Comparison of ENCODE assay signal across 20 cellular contexts in the genomic region with DNA sequence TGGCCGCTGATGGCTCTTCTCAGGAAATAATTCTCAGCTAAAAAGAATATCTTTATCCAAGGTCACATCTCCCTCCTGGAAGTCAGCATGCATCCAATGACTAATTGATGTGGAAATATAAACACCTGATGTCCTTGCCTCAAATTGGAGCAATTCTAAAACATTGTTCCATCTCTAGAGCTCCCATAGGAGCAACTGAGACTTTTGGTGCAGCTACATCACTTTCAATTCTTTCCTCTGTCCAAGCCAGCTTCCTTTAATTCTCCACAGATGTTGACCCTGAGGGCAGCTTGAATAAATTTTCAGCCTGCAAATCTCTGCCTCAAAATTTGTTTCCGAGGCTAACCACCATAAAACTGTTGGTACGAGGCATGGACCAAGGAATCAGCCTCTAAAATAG. TPM values are rescaled to one million over a fixed set of nuclear protein-coding genes. Genes with fewer than 3 reads are reported as not detected.
DNase-seq lines count a peak whose midpoint lies in the region; ATAC-seq and TF ChIP-seq lines count a peak whose summit lies in the region.
"Had no signal": no experiment of that assay in that cellular context is flagged by ENCODE, and none has a peak within 500 bp of the region (broad histone marks: within the 10 kb centered on the region; RNA-seq: fewer than 3 reads in every experiment).

No MANE protein-coding gene starts in this region.

- no peaks in the 10 kb centered on the region for H3K79me2 ChIP-seq in OCI-LY3 (ENCODE audit: low read length)

- no peak overlapping the region for H3K9ac ChIP-seq in OCI-LY3 (ENCODE audit: low read length)

- H3K36me3 ChIP-seq in OCI-LY3 (replicated peaks; ENCODE audit: low read depth, low read length), result no peaks in the 10 kb centered on the region
- no peaks in the 10 kb centered on the region for H3K36me3 ChIP-seq in transverse colon
- H3K36me3 ChIP-seq: HAP-1 had no signal

- intact Hi-C loops in sciatic nerve (cut with DNase I) (no loop called here), transverse colon (cut with DNase I; ENCODE audit: low total_unique reads) (no loop called here)

- H3K27me3 ChIP-seq in OCI-LY3 (ENCODE audit: low read depth, low read length) (no peaks in the 10 kb centered on the region), transverse colon (no peaks in the 10 kb centered on the region)

- no peak for TF ChIP-seq EP300 in transverse colon (IDR thresholded peaks at IDR 0.05; ENCODE audit: low read depth)

- no peak for TF ChIP-seq POLR2A in transverse colon (IDR thresholded peaks at IDR 0.05)

- no peak for TF ChIP-seq CTCF in OCI-LY3 (IDR thresholded peaks at IDR 0.05; ENCODE audit: low read depth, low read length)
- TF ChIP-seq CTCF in fibroblast of villous mesenchyme (IDR thresholded peaks at IDR 0.05; ENCODE audit: insufficient read depth, low read depth, low read length), result no peak
- TF ChIP-seq CTCF in transverse colon (IDR thresholded peaks at IDR 0.05), result no peak

- ATAC-seq in sciatic nerve, result peak; percentile 70
- no peak for ATAC-seq in HG03571 (IDR thresholded peaks at IDR 0.05; ENCODE audit: unreplicated experiment)
- ATAC-seq: A549, GM12878 had no signal

- H3K4me1 ChIP-seq in OCI-LY3 (ENCODE audit: low read length) (peaks cover 8% of the 10 kb centered on the region), transverse colon (no peaks in the 10 kb centered on the region)
- H3K4me1 ChIP-seq: A549, HAP-1 had no signal

- H3K4me3 ChIP-seq in OCI-LY3 (ENCODE audit: low read length) (no peak overlapping the region), fibroblast of villous mesenchyme (ENCODE audit: low read depth, low read length) (no peak overlapping the region), transverse colon (no peak overlapping the region)
- H3K4me3 ChIP-seq: A549, GM12878, HAP-1 had no signal

- no peak overlapping the region for H3K4me2 ChIP-seq in OCI-LY3 (ENCODE audit: low read length)
- H3K4me2 ChIP-seq: A549 had no signal

- in situ Hi-C loops in transverse colon (cut with MboI; ENCODE audit: low pct_ligation_motif_present in 1 of 4, low pct_unique_long_range_greater_than_20kb in 1 of 4, low sequenced_read_pairs in 3 of 4), result no loop called here

- H2AFZ ChIP-seq in OCI-LY3 (ENCODE audit: low read depth, low read length), result 0 out of 2 replicates have a peak overlapping the region, but pooled peaks have one; percentile 27

- H3K27ac ChIP-seq in OCI-LY3 (ENCODE audit: low read length), result no peak overlapping the region
- no peak overlapping the region for H3K27ac ChIP-seq in transverse colon
- H3K27ac ChIP-seq: 22Rv1, A549, C4-2B, HL-60 had no signal

- H3K9me3 ChIP-seq in OCI-LY3 (ENCODE audit: insufficient read depth, low read length) (no peaks in the 10 kb centered on the region), transverse colon (no peaks in the 10 kb centered on the region)
- H3K9me3 ChIP-seq: A549, HAP-1 had no signal

- peak; percentile 27 for DNase-seq in fibroblast of gingiva (ENCODE audit: low read depth)
- DNase-seq in fibroblast of villous mesenchyme (ENCODE audit: low read depth), result peak; percentile 10
- DNase-seq in sciatic nerve (ENCODE audit: low spot score), result no peak
- DNase-seq in NCI-H510A (lab: John Stamatoyannopoulos, UW), result no peak
- no peak for DNase-seq in NCI-H2029 (lab: John Stamatoyannopoulos, UW)
- no peak for DNase-seq in transverse colon
- DNase-seq: AML-193; CD4-positive, alpha-beta memory T cell; DND-41; EL had no signal

- H4K20me1 ChIP-seq in OCI-LY3 (ENCODE audit: insufficient read depth, low read length), result no peaks in the 10 kb centered on the region

- WGBS in transverse colon (ENCODE audit: low coverage in 1 of 2), 2 donors, result 54 to 90% methylated on average over 2 to 3 of the region's 3 CpGs

RNA-seq across cellular contexts. Expression of gene KCND2, which starts 43.9 kb away (rescaled TPM):
- total RNA-seq in fibroblast of villous mesenchyme (16.1 and 17.3 TPM in 2 replicates), sciatic nerve (0.40 TPM), transverse colon (under 1 TPM in 3 of 4 donors, not detected in 1; 0.14 to 1.00 (median 0.32) TPM)
- total RNA-seq: CD4-positive, alpha-beta memory T cell; G401; HT1080 had no signal

Comparison
In these comparisons a context has a peak if more than half of its experiments do, and no peak if none do; other contexts are left out.
1. DNase-seq: peak in fibroblast of gingiva (single experiment) and fibroblast of villous mesenchyme (single experiment); none in sciatic nerve (single experiment), NCI-H510A (single experiment), NCI-H2029 (single experiment) and transverse colon (single experiment).